9 cellular contexts compared by ENCODE assay signal in genomic region chr17:7132511-7133094, GRCh38. TPM values are rescaled to one million over a fixed set of nuclear protein-coding genes. Genes with fewer than 3 reads are reported as not detected.
A peak's percentile ranks its signal among the peaks of the same experiment; 100 is the strongest.
DNase-seq lines count a peak whose midpoint lies in the region; ATAC-seq and TF ChIP-seq lines count a peak whose summit lies in the region.
"Had no signal": no experiment of that assay in that cellular context is flagged by ENCODE, and none has a peak within 500 bp of the region (broad histone marks: within the 10 kb centered on the region; RNA-seq: fewer than 3 reads in every experiment).

No MANE protein-coding gene starts in this region.

- CTCF ChIA-PET in CD8-positive, alpha-beta T cell (lab: Charles Lee): interaction anchor here (0.7 to 11.0 kb wide), 10 partner anchors 8 to 376 kb away, joined by 3 to 349 read pairs (median 4); no protein-coding TSS in a partner anchor

- no peaks in the 10 kb centered on the region for H3K27me3 ChIP-seq in CD8-positive, alpha-beta T cell (ENCODE audit: insufficient read depth, low read length)
- H3K27me3 ChIP-seq in skeletal muscle tissue (ENCODE audit: control insufficient read depth in 3 of 3, insufficient read depth in 3 of 3, low read length in 3 of 3): peaks cover 5 to 40% (median 28%) of the 10 kb centered on the region in 3 donors

- POLR2A ChIA-PET in CD8-positive, alpha-beta T cell (lab: Charles Lee): interaction anchor here (0.9 to 3.1 kb wide), 3 partner anchors 87 to 105 kb away, joined by 3 to 22 read pairs (median 6); partner anchors contain the start of gene SLC16A13

- no peak for TF ChIP-seq CTCF in CD8-positive, alpha-beta T cell (IDR thresholded peaks at IDR 0.05)

- H3K4me1 Mint-ChIP-seq in CD8-positive, alpha-beta T cell (ENCODE audit: low read depth): peaks cover 25% of the 10 kb centered on the region
- H3K4me1 Mint-ChIP-seq in T-helper 2 cell treated with Interferon-gamma antibody and Interleukin-4, amounts not matched to agents 5 μg/mL and 100 μg/mL, for 36 hours (ENCODE audit: low read depth): peaks cover 15% of the 10 kb centered on the region

- peaks cover 6% of the 10 kb centered on the region for H3K4me1 ChIP-seq in CD8-positive, alpha-beta T cell (ENCODE audit: insufficient read depth, low read length)
- peaks cover 0 to 2% (median 0%) of the 10 kb centered on the region in 3 donors for H3K4me1 ChIP-seq in skeletal muscle tissue (ENCODE audit: control insufficient read depth in 3 of 3, insufficient read depth in 3 of 3, low read length in 3 of 3)

- H3K4me3 Mint-ChIP-seq in CD8-positive, alpha-beta T cell: peak overlapping the region; percentile 69
- peak overlapping the region; percentile 48 for H3K4me3 Mint-ChIP-seq in T-helper 2 cell treated with Interferon-gamma antibody and Interleukin-4, amounts not matched to agents 5 μg/mL and 100 μg/mL, for 36 hours

- no peaks in the 10 kb centered on the region for H3K9me3 Mint-ChIP-seq in CD8-positive, alpha-beta T cell
- no peaks in the 10 kb centered on the region for H3K9me3 Mint-ChIP-seq in T-helper 2 cell treated with Interferon-gamma antibody and Interleukin-4, amounts not matched to agents 5 μg/mL and 100 μg/mL, for 36 hours

- H3K27me3 Mint-ChIP-seq in CD8-positive, alpha-beta T cell (ENCODE audit: low read depth): peaks cover 2% of the 10 kb centered on the region
- peaks cover 14% of the 10 kb centered on the region for H3K27me3 Mint-ChIP-seq in T-helper 2 cell treated with Interferon-gamma antibody and Interleukin-4, amounts not matched to agents 5 μg/mL and 100 μg/mL, for 36 hours (ENCODE audit: low read depth)

- no peaks in the 10 kb centered on the region for H3K36me3 ChIP-seq in CD8-positive, alpha-beta T cell (ENCODE audit: insufficient read depth, low read length)
- no peaks in the 10 kb centered on the region for H3K36me3 ChIP-seq in skeletal muscle tissue (ENCODE audit: control insufficient read depth in 3 of 3, insufficient read depth in 3 of 3, low read length in 3 of 3)

- peak overlapping the region; percentile 95 for H3K27ac Mint-ChIP-seq in CD8-positive, alpha-beta T cell
- peak overlapping the region; percentile 71 for H3K27ac Mint-ChIP-seq in T-helper 2 cell treated with Interferon-gamma antibody and Interleukin-4, amounts not matched to agents 5 μg/mL and 100 μg/mL, for 36 hours

- no peaks in the 10 kb centered on the region for H3K36me3 Mint-ChIP-seq in CD8-positive, alpha-beta T cell
- no peaks in the 10 kb centered on the region for H3K36me3 Mint-ChIP-seq in T-helper 2 cell treated with Interferon-gamma antibody and Interleukin-4, amounts not matched to agents 5 μg/mL and 100 μg/mL, for 36 hours (ENCODE audit: low read depth)

- intact Hi-C loops in CD8-positive, alpha-beta T cell (cut with DNase I, micrococcal nuclease): loop anchor here in 1 of 2 experiments (10.0 kb wide), 1 partner anchor 288 kb away; no protein-coding TSS in a partner anchor

- no peaks in the 10 kb centered on the region for H3K9me3 ChIP-seq in CD8-positive, alpha-beta T cell (ENCODE audit: low read length)
- no peaks in the 10 kb centered on the region for H3K9me3 ChIP-seq in skeletal muscle tissue (ENCODE audit: control insufficient read depth in 3 of 3, low read length in 3 of 3)

- H3K27ac ChIP-seq in CD8-positive, alpha-beta T cell (ENCODE audit: low read depth, low read length): peak overlapping the region; percentile 34
- H3K27ac ChIP-seq in skeletal muscle tissue (ENCODE audit: low read depth, low read length): peak overlapping the region; percentile 45

- ATAC-seq in CD8-positive, alpha-beta T cell: peak; percentile 98
- peak; percentile 53 for ATAC-seq in HG02571 (IDR thresholded peaks at IDR 0.05; ENCODE audit: unreplicated experiment)

- DNase-seq in CD8-positive, alpha-beta T cell: peak; percentile 11 to 80 (median 45)
- DNase-seq in T-helper 2 cell treated with Interferon-gamma antibody and Interleukin-4, amounts not matched to agents 5 μg/mL and 100 μg/mL, for 36 hours (ENCODE audit: low spot score): peak; percentile 59
- DNase-seq in dermis blood vessel endothelial cell: peak; percentile 88
- DNase-seq in HPDE6-E6E7 (ENCODE audit: extremely low spot score): no peak
- no peak for DNase-seq in C1 segment of cervical spinal cord (lab: John Stamatoyannopoulos, UW)
- no peak for DNase-seq in NCI-H69 (lab: John Stamatoyannopoulos, UW)

- H3K4me3 ChIP-seq in CD8-positive, alpha-beta T cell (ENCODE audit: low read depth, low read length): no peak overlapping the region
- no peak overlapping the region for H3K4me3 ChIP-seq in skeletal muscle tissue (ENCODE audit: low read length in 3 of 3)

- H3K9ac ChIP-seq in skeletal muscle tissue (ENCODE audit: low read depth in 1 of 3, low read length in 3 of 3): peak overlapping the region in 2 of 3 donors; percentile 7 to 25

RNA-seq across cellular contexts. Expression of gene ASGR2, which starts 18.0 kb away (rescaled TPM):
- total RNA-seq in CD8-positive, alpha-beta T cell: not detected
- not detected in 2 replicates for total RNA-seq in dermis blood vessel endothelial cell
- total RNA-seq in skeletal muscle tissue: not detected
- total RNA-seq: astrocyte had no signal

RNA-seq across cellular contexts. Expression of gene ASGR1, which starts 46.6 kb away (rescaled TPM):
- under 1 TPM; 0.56 to 0.71 TPM for total RNA-seq in CD8-positive, alpha-beta T cell
- total RNA-seq in dermis blood vessel endothelial cell (9.5 and 18.2 TPM in 2 replicates), skeletal muscle tissue (1.0 TPM)

RNA-seq across cellular contexts. Expression of gene CLEC10A, which starts 52.6 kb away (rescaled TPM):
- not detected for total RNA-seq in CD8-positive, alpha-beta T cell
- total RNA-seq in dermis blood vessel endothelial cell (0.60 and 1.5 TPM in 2 replicates), skeletal muscle tissue (1.6 TPM)
- total RNA-seq: astrocyte had no signal

Comparison
In these comparisons a context has a peak if more than half of its experiments do, and no peak if none do; other contexts are left out.
1. DNase-seq: peak in CD8-positive, alpha-beta T cell (7 of 7), T-helper 2 cell treated with Interferon-gamma antibody and Interleukin-4, amounts not matched to agents 5 μg/mL and 100 μg/mL, for 36 hours (single experiment) and dermis blood vessel endothelial cell (single experiment); none in HPDE6-E6E7 (single experiment), C1 segment of cervical spinal cord (0 of 14) and NCI-H69 (single experiment).